In genomic region chr17:21039839-21040575, GRCh38 we compare ENCODE assay signal across 8 cellular contexts. TPM values are rescaled to one million over a fixed set of nuclear protein-coding genes. Genes with fewer than 3 reads are reported as not detected.
A peak's percentile ranks its signal among the peaks of the same experiment; 100 is the strongest.
DNase-seq lines count a peak whose midpoint lies in the region; ATAC-seq and TF ChIP-seq lines count a peak whose summit lies in the region.

No MANE protein-coding gene starts in this region.

- peak overlapping the region; percentile 97 for H3K4me3 Mint-ChIP-seq in T-helper 17 cell

- no peaks in the 10 kb centered on the region for H3K9me3 ChIP-seq in DOHH2 (ENCODE audit: control insufficient read depth, insufficient read depth, low read length)
- no peaks in the 10 kb centered on the region for H3K9me3 ChIP-seq in T-helper 17 cell (ENCODE audit: control insufficient read depth, low read length, poor library complexity, severe bottlenecking)
- H3K9me3 ChIP-seq in colonic mucosa: no peaks in the 10 kb centered on the region
- H3K9me3 ChIP-seq in muscle layer of colon (ENCODE audit: low read length): no peaks in the 10 kb centered on the region
- H3K9me3 ChIP-seq in uterus: no peaks in the 10 kb centered on the region

- intact Hi-C loops in colonic mucosa (cut with DNase I) (loop anchor here (10.0 kb wide), 1 partner anchor 55 kb away; no protein-coding TSS in a partner anchor), uterus (cut with DNase I; ENCODE audit: low total_unique reads) (no loop called here)

- H3K9ac ChIP-seq in colonic mucosa (ENCODE audit: low read depth in 2 of 2, low read length in 2 of 2) (no peak overlapping the region), muscle layer of colon (ENCODE audit: low read length) (no peak overlapping the region)

- H3K9me2 ChIP-seq in DOHH2 (replicated peaks; ENCODE audit: control insufficient read depth, low read length): no peaks in the 10 kb centered on the region

- DNase-seq in T-helper 17 cell (no peak), colonic mucosa (peak; percentile 31), uterus (no peak), ureter (ENCODE audit: low spot score) (no peak), NCI-H1417 treated with DMSO at 0.1 percent for 48 hours (lab: John Stamatoyannopoulos, UW) (no peak)

- H3K36me3 ChIP-seq in DOHH2 (ENCODE audit: control insufficient read depth, low read length) (peaks cover 68% of the 10 kb centered on the region), colonic mucosa (no peaks in the 10 kb centered on the region), muscle layer of colon (ENCODE audit: insufficient read depth, low read length) (no peaks in the 10 kb centered on the region), uterus (no peaks in the 10 kb centered on the region)

- H3K27ac ChIP-seq in DOHH2 (ENCODE audit: low read depth, low read length) (peak overlapping the region; percentile 95), colonic mucosa (no peak overlapping the region), muscle layer of colon (ENCODE audit: low read depth, low read length) (peak overlapping the region; percentile 97), uterus (peak overlapping the region; percentile 94 to 100)

- ATAC-seq in T-helper 17 cell: no peak

- peak; percentile 64 for TF ChIP-seq CTCF in DOHH2 (IDR thresholded peaks at IDR 0.05; ENCODE audit: low read depth, low read length, poor library complexity, severe bottlenecking)
- TF ChIP-seq CTCF in LNCAP (IDR thresholded peaks at IDR 0.05): peak; percentile 51; the same call in 1 of the 2 replicates
- TF ChIP-seq CTCF in colonic mucosa (IDR thresholded peaks at IDR 0.05): no peak
- peak in 3 of 4 experiments; percentile 20 to 35 (median 24) for TF ChIP-seq CTCF in uterus (IDR thresholded peaks at IDR 0.05)

- H3K4me3 ChIP-seq in DOHH2 (ENCODE audit: low read length) (peak overlapping the region; percentile 77), colonic mucosa (peak overlapping the region; percentile 89), muscle layer of colon (ENCODE audit: low read depth in 1 of 2, low read length in 2 of 2) (peak overlapping the region in 1 of 2 donors; percentile 87), uterus (peak overlapping the region in 1 of 2 donors; percentile 100)

- TF ChIP-seq POLR2A in uterus (IDR thresholded peaks at IDR 0.05): no peak

- peaks cover 42% of the 10 kb centered on the region for H3K4me1 Mint-ChIP-seq in T-helper 17 cell

- peak overlapping the region; percentile 77 for H3K4me2 ChIP-seq in DOHH2 (ENCODE audit: low read length)

- H3K79me2 ChIP-seq in DOHH2 (ENCODE audit: control insufficient read depth, low read length): peaks cover 78% of the 10 kb centered on the region

- H4K20me1 ChIP-seq in DOHH2 (ENCODE audit: control insufficient read depth, insufficient read depth, low read depth, low read length): peaks cover 44% of the 10 kb centered on the region

- H3K36me3 Mint-ChIP-seq in T-helper 17 cell (ENCODE audit: low read depth): no peaks in the 10 kb centered on the region

- H3K27me3 Mint-ChIP-seq in T-helper 17 cell: no peaks in the 10 kb centered on the region

- H3K27me3 ChIP-seq in DOHH2 (ENCODE audit: control insufficient read depth, low read length): no peaks in the 10 kb centered on the region
- no peaks in the 10 kb centered on the region for H3K27me3 ChIP-seq in colonic mucosa
- no peaks in the 10 kb centered on the region for H3K27me3 ChIP-seq in muscle layer of colon (ENCODE audit: control insufficient read depth in 1 of 2, insufficient read depth in 2 of 2, low read length in 2 of 2)
- no peaks in the 10 kb centered on the region for H3K27me3 ChIP-seq in uterus

- H3F3A ChIP-seq in DOHH2 (ENCODE audit: control insufficient read depth, insufficient read depth): peaks cover 22% of the 10 kb centered on the region

- H3K27ac Mint-ChIP-seq in T-helper 17 cell: peak overlapping the region; percentile 87

- peaks cover 67% of the 10 kb centered on the region for H3K4me1 ChIP-seq in DOHH2 (ENCODE audit: control insufficient read depth, low read length)
- peaks cover 8% of the 10 kb centered on the region for H3K4me1 ChIP-seq in colonic mucosa
- H3K4me1 ChIP-seq in muscle layer of colon (ENCODE audit: insufficient read depth, low read length): peaks cover 47% of the 10 kb centered on the region
- H3K4me1 ChIP-seq in uterus: peaks cover 5 to 10% of the 10 kb centered on the region in 2 donors

RNA-seq across cellular contexts. Expression of gene USP22, which starts 2.8 kb away (rescaled TPM):
- total RNA-seq in T-helper 17 cell (100 to 1,000 TPM; 158 to 177 TPM), colonic mucosa (100 to 1,000 TPM; 174 to 190 TPM), uterus (100 to 1,000 TPM; 110 to 299 (median 189) TPM), ureter (245 TPM)
